19 cellular contexts compared by ENCODE assay signal in genomic region chr2:128792476-128793054, GRCh38.
DNase-seq lines count a peak whose midpoint lies in the region; ATAC-seq, FAIRE-seq and TF ChIP-seq lines count a peak whose summit lies in the region.
"Had no signal": no experiment of that assay in that cellular context is flagged by ENCODE, and none has a peak within 500 bp of the region (broad histone marks: within the 10 kb centered on the region; RNA-seq: fewer than 3 reads in every experiment).

No MANE protein-coding gene starts in this region.

- DNase-seq in GM18507 (ENCODE audit: extremely low spot score, insufficient read length, low read depth) (no peak), endodermal cell (peak; percentile 12), neuronal stem cell (ENCODE audit: low spot score) (no peak), SW 1271 (lab: John Stamatoyannopoulos, UW) (no peak), heart left ventricle (no peak)
- DNase-seq: CD4-positive, CD25-positive, alpha-beta regulatory T cell; EL; GF-D8; GM23248; HCEC 1CT; NCI-H1694; NCI-H2081; NCI-H526 had no signal

- no peak overlapping the region for H3K9ac ChIP-seq in BLaER1
- H3K9ac ChIP-seq in endodermal cell (ENCODE audit: extremely low read depth, low read length, poor library complexity, severe bottlenecking) = no peak overlapping the region
- peak overlapping the region; percentile 5 for H3K9ac ChIP-seq in neuronal stem cell (ENCODE audit: low read depth, low read length, poor library complexity)
- H3K9ac ChIP-seq: GM23248 had no signal

- no peaks in the 10 kb centered on the region for H3K9me3 Mint-ChIP-seq in endodermal cell

- TF ChIP-seq POLR2A in heart left ventricle (IDR thresholded peaks at IDR 0.05) = no peak

- H3K27ac Mint-ChIP-seq in endodermal cell = no peak overlapping the region
- H3K27ac Mint-ChIP-seq: B cell; CD4-positive, CD25-positive, alpha-beta regulatory T cell had no signal

- 81 to 88% methylated on average over 4 to 7 of the region's 7 CpGs for WGBS in endodermal cell (ENCODE audit: insufficient coverage in 1 of 2, insufficient read length in 1 of 2), 2 experiments
- WGBS in neuronal stem cell (ENCODE audit: extremely low coverage in 2 of 2, insufficient read length in 2 of 2, insufficient replicate concordance in 1 of 2), 2 donors = no CpG with 5 or more reads among the region's 7 CpGs
- 90 to 95% (median 93%) methylated on average over 7 of the region's 7 CpGs for WGBS in heart left ventricle, 4 donors

- H3K79me1 ChIP-seq in neuronal stem cell (ENCODE audit: low read depth, low read length) = no peaks in the 10 kb centered on the region

- no peak overlapping the region for H2BK15ac ChIP-seq in neuronal stem cell (ENCODE audit: low read length)

- H2BK12ac ChIP-seq in neuronal stem cell (ENCODE audit: low read length) = no peak overlapping the region

- intact Hi-C loops in heart left ventricle (cut with DNase I) = no loop called here

- no peaks in the 10 kb centered on the region for H3K36me3 Mint-ChIP-seq in endodermal cell (ENCODE audit: low read depth)
- H3K36me3 Mint-ChIP-seq: CD4-positive, CD25-positive, alpha-beta regulatory T cell had no signal

- H2AFZ ChIP-seq in neuronal stem cell (ENCODE audit: low read length) = no peak overlapping the region
- H2AFZ ChIP-seq: GM23248 had no signal

- H3K27ac ChIP-seq in BLaER1 (no peak overlapping the region), endodermal cell (ENCODE audit: low read depth, low read length) (no peak overlapping the region), neuronal stem cell (replicated peaks; ENCODE audit: low read length) (no peak overlapping the region), heart left ventricle (no peak overlapping the region)
- H3K27ac ChIP-seq: GM23248, SJSA1 had no signal

- H3K9me3 ChIP-seq in BLaER1 (no peaks in the 10 kb centered on the region), endodermal cell (ENCODE audit: control insufficient read depth, low read length) (no peaks in the 10 kb centered on the region), neuronal stem cell (replicated peaks in 1 of 2; ENCODE audit: control insufficient read depth in 2 of 2, insufficient read depth in 1 of 2, low read depth in 1 of 2, low read length in 2 of 2) (peaks cover 0 to 11% of the 10 kb centered on the region in 2 donors), heart left ventricle (no peaks in the 10 kb centered on the region)
- H3K9me3 ChIP-seq: SJSA1 had no signal

- peak overlapping the region; percentile 3 for H4K91ac ChIP-seq in neuronal stem cell (ENCODE audit: low read depth, low read length, poor library complexity)

- ATAC-seq in HG02798 (IDR thresholded peaks at IDR 0.05; ENCODE audit: poor library complexity, unreplicated experiment) (no peak), heart left ventricle (no peak)
- ATAC-seq: Right ventricle myocardium inferior had no signal

- H3K4me1 ChIP-seq in BLaER1 (peaks cover 32% of the 10 kb centered on the region), endodermal cell (ENCODE audit: control insufficient read depth, insufficient read depth, low read length) (no peaks in the 10 kb centered on the region), neuronal stem cell (ENCODE audit: control insufficient read depth in 2 of 2, insufficient read depth in 1 of 2, low read depth in 1 of 2, low read length in 2 of 2) (peaks cover 4 to 15% of the 10 kb centered on the region in 2 donors), heart left ventricle (peaks cover 0 to 5% (median 0%) of the 10 kb centered on the region in 12 donors)
- H3K4me1 ChIP-seq: SJSA1 had no signal

- FAIRE-seq in GM18507 (lab: Jason Lieb, UNC) = peak; percentile 26
- FAIRE-seq: A204.1 had no signal

- no peak overlapping the region for H3K4me3 Mint-ChIP-seq in endodermal cell
- H3K4me3 Mint-ChIP-seq: B cell; CD4-positive, CD25-positive, alpha-beta regulatory T cell had no signal

- no peak overlapping the region for H3K18ac ChIP-seq in neuronal stem cell (ENCODE audit: low read length)

- no peak overlapping the region for H2AK5ac ChIP-seq in neuronal stem cell (ENCODE audit: low read depth, low read length)

- H3K4me2 ChIP-seq in BLaER1 = peak overlapping the region; percentile 72
- H3K4me2 ChIP-seq in neuronal stem cell (ENCODE audit: insufficient read depth, low read length, poor library complexity, severe bottlenecking) = no peak overlapping the region

- H3K4me1 Mint-ChIP-seq in endodermal cell = peaks cover 4% of the 10 kb centered on the region
- H3K4me1 Mint-ChIP-seq: B cell; CD4-positive, CD25-positive, alpha-beta regulatory T cell had no signal

- no peak overlapping the region for H2BK120ac ChIP-seq in neuronal stem cell (ENCODE audit: low read depth, low read length)

- H3K27me3 ChIP-seq in BLaER1 (no peaks in the 10 kb centered on the region), endodermal cell (ENCODE audit: control insufficient read depth, insufficient read depth, low read length, poor library complexity, severe bottlenecking) (no peaks in the 10 kb centered on the region), neuronal stem cell (ENCODE audit: control insufficient read depth in 3 of 3, insufficient read depth in 3 of 3, low read depth in 1 of 3, low read length in 3 of 3) (peaks cover 0 to 3% (median 0%) of the 10 kb centered on the region in 3 experiments), heart left ventricle (no peaks in the 10 kb centered on the region)
- H3K27me3 ChIP-seq: SJSA1 had no signal

- no peak overlapping the region for H3K23ac ChIP-seq in neuronal stem cell (ENCODE audit: low read depth, low read length, poor library complexity)

- peak overlapping the region; percentile 24 for H4K8ac ChIP-seq in neuronal stem cell (ENCODE audit: low read depth, low read length)

- H3K36me3 ChIP-seq in BLaER1 = no peaks in the 10 kb centered on the region
- no peaks in the 10 kb centered on the region for H3K36me3 ChIP-seq in endodermal cell (ENCODE audit: control insufficient read depth, insufficient read depth, low read length)
- H3K36me3 ChIP-seq in neuronal stem cell (replicated peaks in 1 of 2; ENCODE audit: control insufficient read depth in 2 of 2, insufficient read depth in 2 of 2, low read length in 2 of 2) = no peaks in the 10 kb centered on the region
- H3K36me3 ChIP-seq in heart left ventricle = no peaks in the 10 kb centered on the region
- H3K36me3 ChIP-seq: SJSA1 had no signal

- no peaks in the 10 kb centered on the region for H4K20me1 ChIP-seq in BLaER1

- no peak overlapping the region for H3K4me3 ChIP-seq in BLaER1
- no peak overlapping the region for H3K4me3 ChIP-seq in endodermal cell (ENCODE audit: low read length)
- H3K4me3 ChIP-seq in neuronal stem cell (ENCODE audit: low read length in 2 of 2) = peak overlapping the region in 1 of 2 donors; percentile 3
- no peak overlapping the region for H3K4me3 ChIP-seq in heart left ventricle
- H3K4me3 ChIP-seq: GM23248, SJSA1 had no signal

- no peaks in the 10 kb centered on the region for H3K27me3 Mint-ChIP-seq in endodermal cell (ENCODE audit: insufficient read depth)
- H3K27me3 Mint-ChIP-seq: B cell; CD4-positive, CD25-positive, alpha-beta regulatory T cell had no signal

- H3K14ac ChIP-seq in neuronal stem cell (ENCODE audit: low read length) = peak overlapping the region; percentile 58

- H3K4ac ChIP-seq in neuronal stem cell (ENCODE audit: low read length) = no peak overlapping the region

- TF ChIP-seq CTCF in endodermal cell (conservative IDR thresholded peaks at IDR 0.05) (no peak), heart left ventricle (IDR thresholded peaks at IDR 0.05) (no peak)

- H2BK5ac ChIP-seq in neuronal stem cell (ENCODE audit: low read length) = no peak overlapping the region
